In genomic region chr6:149834513-149835481, GRCh38 we compare ENCODE assay signal across 8 cellular contexts. TPM values are rescaled to one million over a fixed set of nuclear protein-coding genes. Genes with fewer than 3 reads are reported as not detected.
DNase-seq lines count a peak whose midpoint lies in the region; ATAC-seq and TF ChIP-seq lines count a peak whose summit lies in the region.

No MANE protein-coding gene starts in this region.

- no peak overlapping the region for H3K4me3 ChIP-seq in Jurkat, Clone E6-1 (ENCODE audit: low read length)
- H3K4me3 ChIP-seq in SK-N-SH (ENCODE audit: low read depth in 2 of 2, low read length in 1 of 2) (peak overlapping the region in 1 of 2 experiments; percentile 9; a peak in 1 of 4 replicates), psoas muscle (no peak overlapping the region)

- H3K4me1 Mint-ChIP-seq in activated naive CD4-positive, alpha-beta T cell treated with anti-CD3 and anti-CD28 coated beads, Interleukin-2, amount 10 ng/mL, durations not matched to agents 7 days and 5 days, result peaks cover 2% of the 10 kb centered on the region

- H3K27ac ChIP-seq in SK-N-SH (ENCODE audit: low read depth in 2 of 2, low read length in 1 of 2) (no peak overlapping the region), psoas muscle (no peak overlapping the region)

- 39% methylated on average over 5 of the region's 5 CpGs for WGBS in SK-N-SH (ENCODE audit: low lambda C conversion rate)
- WGBS in psoas muscle, 3 donors, result 49 to 56% (median 51%) methylated on average over 5 of the region's 5 CpGs

- CTCF ChIA-PET in SK-N-SH (lab: Yijun Ruan, JAX), result interaction anchor here (0.6 to 3.5 kb wide), 23 partner anchors 10 to 119 kb away, joined by 3 to 32 read pairs (median 4); partner anchors contain the start of gene LRP11
- CTCF ChIA-PET in activated naive CD4-positive, alpha-beta T cell treated with anti-CD3 and anti-CD28 coated beads, Interleukin-2, amount 10 ng/mL, durations not matched to agents 7 days and 5 days (lab: Charles Lee), result interaction anchor here (0.6 to 2.3 kb wide), 16 partner anchors 10 to 1581 kb away, joined by 3 to 10 read pairs (median 4); no protein-coding TSS in a partner anchor

- H4K20me1 ChIP-seq in SK-N-SH (ENCODE audit: insufficient read depth), result no peaks in the 10 kb centered on the region

- H3K36me3 Mint-ChIP-seq in activated naive CD4-positive, alpha-beta T cell treated with anti-CD3 and anti-CD28 coated beads, Interleukin-2, amount 10 ng/mL, durations not matched to agents 7 days and 5 days, result no peaks in the 10 kb centered on the region

- ATAC-seq in psoas muscle (peak; percentile 62 to 83 (median 76)), GM19455 (IDR thresholded peaks at IDR 0.05; ENCODE audit: unreplicated experiment) (no peak), GM21576 (IDR thresholded peaks at IDR 0.05; ENCODE audit: unreplicated experiment) (no peak)

- H3K4me2 ChIP-seq in SK-N-SH, result no peak overlapping the region

- H3K9me3 Mint-ChIP-seq in activated naive CD4-positive, alpha-beta T cell treated with anti-CD3 and anti-CD28 coated beads, Interleukin-2, amount 10 ng/mL, durations not matched to agents 7 days and 5 days, result no peaks in the 10 kb centered on the region

- intact Hi-C loops in psoas muscle (cut with DNase I), result loop anchor here (2.0 to 5.0 kb wide), 3 partner anchors 33 to 183 kb away; no protein-coding TSS in a partner anchor

- peak; percentile 93 for TF ChIP-seq RAD21 in SK-N-SH (IDR thresholded peaks at IDR 0.05; ENCODE audit: low read length)

- no peak overlapping the region for H3K4me3 Mint-ChIP-seq in activated naive CD4-positive, alpha-beta T cell treated with anti-CD3 and anti-CD28 coated beads, Interleukin-2, amount 10 ng/mL, durations not matched to agents 7 days and 5 days

- H2AFZ ChIP-seq in SK-N-SH (ENCODE audit: low read depth), result no peak overlapping the region

- H3K9me3 ChIP-seq in SK-N-SH (no peaks in the 10 kb centered on the region), psoas muscle (no peaks in the 10 kb centered on the region)

- 0 out of 2 replicates have a peak, but pooled peaks cover 3% of the 10 kb centered on the region for H3K79me2 ChIP-seq in SK-N-SH (ENCODE audit: insufficient read depth)

- H3K36me3 ChIP-seq in SK-N-SH (replicated peaks in 1 of 2; ENCODE audit: control insufficient read depth in 1 of 2, insufficient read depth in 2 of 2, low read length in 1 of 2) (peaks cover 17 to 33% of the 10 kb centered on the region in 2 experiments), psoas muscle (ENCODE audit: insufficient read depth in 1 of 2, low read depth in 1 of 2) (peaks cover 0 to 53% of the 10 kb centered on the region in 2 donors)

- no peaks in the 10 kb centered on the region for H3K9me2 ChIP-seq in SK-N-SH

- no peaks in the 10 kb centered on the region for H3K27me3 ChIP-seq in SK-N-SH (ENCODE audit: insufficient read depth)
- H3K27me3 ChIP-seq in psoas muscle (ENCODE audit: insufficient read depth in 3 of 3, low read length in 2 of 3), result no peaks in the 10 kb centered on the region

- DNase-seq in DMS 273 (lab: John Stamatoyannopoulos, UW; ENCODE audit: unreplicated experiment) (peak; percentile 78), SK-N-SH (peak; percentile 62), glomerular visceral epithelial cell (ENCODE audit: extremely low spot score) (peak; percentile 74), psoas muscle (no peak)
- DNase-seq in Jurkat, Clone E6-1 (ENCODE audit: low read depth, low spot score), result peak; percentile 88
- DNase-seq in activated naive CD4-positive, alpha-beta T cell treated with anti-CD3 and anti-CD28 coated beads, Interleukin-2, amount 10 ng/mL, durations not matched to agents 7 days and 5 days, result peak; percentile 81

- H3K4me1 ChIP-seq in SK-N-SH (ENCODE audit: control insufficient read depth in 1 of 2, insufficient read depth in 2 of 2, low read depth in 1 of 2, low read length in 1 of 2) (peaks cover 0 to 3% of the 10 kb centered on the region in 2 experiments; a peak in 2 of 4 replicates), psoas muscle (no peaks in the 10 kb centered on the region)

- no peak for TF ChIP-seq EP300 in SK-N-SH (IDR thresholded peaks at IDR 0.05; ENCODE audit: borderline replicate concordance in 1 of 2, low read depth in 1 of 2, low read length in 1 of 2)

- POLR2A ChIA-PET in SK-N-SH (lab: Yijun Ruan, JAX), result no interaction called here

- peaks cover 4% of the 10 kb centered on the region for H3K27me3 Mint-ChIP-seq in activated naive CD4-positive, alpha-beta T cell treated with anti-CD3 and anti-CD28 coated beads, Interleukin-2, amount 10 ng/mL, durations not matched to agents 7 days and 5 days

- peaks cover 2% of the 10 kb centered on the region for H3F3A ChIP-seq in SK-N-SH (replicated peaks; ENCODE audit: insufficient read depth)

- H3K9ac ChIP-seq in SK-N-SH, result no peak overlapping the region

- peak; percentile 90 for TF ChIP-seq CTCF in SK-N-SH (IDR thresholded peaks at IDR 0.05)
- peak; percentile 94 for TF ChIP-seq CTCF in psoas muscle (IDR thresholded peaks at IDR 0.05)

- H3K27ac Mint-ChIP-seq in activated naive CD4-positive, alpha-beta T cell treated with anti-CD3 and anti-CD28 coated beads, Interleukin-2, amount 10 ng/mL, durations not matched to agents 7 days and 5 days, result no peak overlapping the region

TF ChIP-seq in SK-N-SH, 30 proteins besides CTCF, POLR2A, EP300 and RAD21:
- TF ChIP-seq SMC3 (IDR thresholded peaks at IDR 0.05; ENCODE audit: low read depth, low read length), result peak; percentile 93
- TF ChIP-seq GATA2 (CRISPR knock-in tag; IDR thresholded peaks at IDR 0.05), result no peak
TF ChIP-seq in SK-N-SH: peak in this region for 1.

RNA-seq across cellular contexts. Expression of gene LRP11, which starts 29.4 kb away (rescaled TPM):
- 6.9 TPM for polyA plus RNA-seq in Jurkat, Clone E6-1 (2012; ENCODE audit: insufficient read depth, insufficient read length)
- polyA plus RNA-seq in SK-N-SH (2012; rRNA removed), result 25.0 and 29.5 TPM in 2 replicates
- 25.4 and 29.7 TPM in 2 replicates for polyA plus RNA-seq in SK-N-SH (2012; cell fraction: cytosol; rRNA removed)
- polyA plus RNA-seq in SK-N-SH (2012; cell fraction: nucleus; rRNA removed), result 12.1 and 19.0 TPM in 2 replicates
- total RNA-seq in psoas muscle, result 10 to 100 TPM in 2 of 4 donors, 1 to 10 TPM in 2; 7.9 to 29.6 (median 10.2) TPM
- polyA plus RNA-seq in psoas muscle, result 1 to 10 TPM; 1.6 to 3.2 (median 2.5) TPM

Comparison
In these comparisons a context has a peak if more than half of its experiments do, and no peak if none do; other contexts are left out.
1. DNase-seq: peak in DMS 273 (single experiment), Jurkat, Clone E6-1 (single experiment), SK-N-SH (single experiment), activated naive CD4-positive, alpha-beta T cell treated with anti-CD3 and anti-CD28 coated beads, Interleukin-2, amount 10 ng/mL, durations not matched to agents 7 days and 5 days (single experiment) and glomerular visceral epithelial cell (single experiment); none in psoas muscle (0 of 2).
2. ATAC-seq: peak in psoas muscle (4 of 4); none in GM19455 (single experiment) and GM21576 (single experiment).